9 cellular contexts compared by ENCODE assay signal in the genomic region with DNA sequence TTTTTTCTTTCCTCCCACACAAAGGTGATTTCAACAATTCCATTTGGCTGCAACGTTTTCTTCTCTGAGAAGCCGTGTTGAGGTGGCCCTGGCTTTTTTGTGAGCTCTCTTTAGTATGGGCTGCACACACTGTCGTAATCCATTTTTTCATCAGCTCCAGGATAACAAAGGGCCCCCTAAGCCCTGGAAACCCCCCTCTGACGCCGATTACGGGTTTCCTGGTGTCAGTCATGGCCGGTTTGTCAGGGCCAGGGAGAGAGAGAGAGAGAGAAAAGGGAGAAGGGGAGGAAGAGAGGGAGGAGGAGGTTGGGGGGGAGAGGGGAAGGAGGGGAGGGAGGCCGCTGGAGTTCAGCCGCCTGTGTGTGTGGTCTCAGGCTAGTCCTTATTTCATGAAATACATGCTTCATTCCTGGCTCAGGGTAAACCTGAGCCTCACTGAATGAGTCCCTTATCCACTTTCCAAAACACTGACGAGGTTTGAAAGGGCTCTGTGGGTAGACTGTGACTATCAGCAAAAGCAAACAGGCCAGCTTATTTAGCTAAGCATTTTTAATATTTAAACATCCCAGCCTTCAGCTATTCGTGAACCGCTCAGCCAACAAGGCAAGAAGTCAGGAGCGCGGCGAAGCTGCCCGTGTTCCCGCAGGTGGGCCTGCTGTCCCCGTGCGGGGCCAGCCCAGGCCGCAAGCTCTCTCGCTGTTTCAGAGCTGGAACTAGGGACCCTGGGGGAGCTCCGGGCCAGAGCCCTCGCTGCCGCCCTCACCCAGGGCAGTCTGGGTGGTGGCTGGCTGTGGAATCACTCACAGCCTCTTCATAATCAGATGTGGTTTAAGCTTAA.
DNase-seq lines count a peak whose midpoint lies in the region; ATAC-seq, FAIRE-seq and TF ChIP-seq lines count a peak whose summit lies in the region.
"Had no signal": no experiment of that assay in that cellular context is flagged by ENCODE, and none has a peak within 500 bp of the region (broad histone marks: within the 10 kb centered on the region; RNA-seq: fewer than 3 reads in every experiment).

No MANE protein-coding gene starts in this region.

- H3K36me3 ChIP-seq in SK-N-MC (ENCODE audit: insufficient read depth, low read length), result no peaks in the 10 kb centered on the region

- H3K4me1 Mint-ChIP-seq in stimulated activated naive CD8-positive, alpha-beta T cell treated with anti-CD3 and anti-CD28 coated beads, Interleukin-15, Interleukin-2, amounts not matched to agents 100 ng/mL and 50 ng/mL, for 24 hours (ENCODE audit: low read depth), result peaks cover 17% of the 10 kb centered on the region

- no peak overlapping the region for H3K4me3 Mint-ChIP-seq in stimulated activated naive CD8-positive, alpha-beta T cell treated with anti-CD3 and anti-CD28 coated beads, Interleukin-15, Interleukin-2, amounts not matched to agents 100 ng/mL and 50 ng/mL, for 24 hours

- no peaks in the 10 kb centered on the region for H3K9me3 Mint-ChIP-seq in stimulated activated naive CD8-positive, alpha-beta T cell treated with anti-CD3 and anti-CD28 coated beads, Interleukin-15, Interleukin-2, amounts not matched to agents 100 ng/mL and 50 ng/mL, for 24 hours

- peak overlapping the region; percentile 89 for H3K27ac Mint-ChIP-seq in stimulated activated naive CD8-positive, alpha-beta T cell treated with anti-CD3 and anti-CD28 coated beads, Interleukin-15, Interleukin-2, amounts not matched to agents 100 ng/mL and 50 ng/mL, for 24 hours

- no peaks in the 10 kb centered on the region for H3K9me3 ChIP-seq in SK-N-MC (ENCODE audit: low read depth, low read length)

- TF ChIP-seq POLR2A in GM12892 (IDR thresholded peaks at IDR 0.05; ENCODE audit: low read depth, low read length), result no peak

- H3K27me3 Mint-ChIP-seq in stimulated activated naive CD8-positive, alpha-beta T cell treated with anti-CD3 and anti-CD28 coated beads, Interleukin-15, Interleukin-2, amounts not matched to agents 100 ng/mL and 50 ng/mL, for 24 hours, result peaks cover 5% of the 10 kb centered on the region

- peak overlapping the region; percentile 4 for H3K9ac ChIP-seq in SK-N-MC (ENCODE audit: insufficient read length)

- DNase-seq in SK-N-MC (ENCODE audit: low read depth, low spot score) (no peak), dermis microvascular lymphatic vessel endothelial cell (ENCODE audit: low read depth in 2 of 2) (peak; percentile 52 to 62), lung microvascular endothelial cell (ENCODE audit: low read depth in 2 of 2) (peak; percentile 29 to 73), GM12892 (ENCODE audit: insufficient read length) (no peak), GM20000 (ENCODE audit: low spot score) (no peak), T1000 (lab: John Stamatoyannopoulos, UW) (no peak)

- H3K36me3 Mint-ChIP-seq in stimulated activated naive CD8-positive, alpha-beta T cell treated with anti-CD3 and anti-CD28 coated beads, Interleukin-15, Interleukin-2, amounts not matched to agents 100 ng/mL and 50 ng/mL, for 24 hours (ENCODE audit: low read depth), result no peaks in the 10 kb centered on the region

- peak overlapping the region; percentile 35; the same call in 1 of the 2 replicates for H3K27ac ChIP-seq in SK-N-MC

- FAIRE-seq in GM12892 (lab: Jason Lieb, UNC), result no peak
- FAIRE-seq: TTC549 had no signal

- no peak for TF ChIP-seq CTCF in GM20000 (IDR thresholded peaks at IDR 0.05; ENCODE audit: extremely low read depth, missing control alignments)

- H3K4me3 ChIP-seq in SK-N-MC, result no peak overlapping the region

- no peak for ATAC-seq in HG02884 (IDR thresholded peaks at IDR 0.05; ENCODE audit: unreplicated experiment)

Comparison
In these comparisons a context has a peak if more than half of its experiments do, and no peak if none do; other contexts are left out.
1. DNase-seq: peak in dermis microvascular lymphatic vessel endothelial cell (2 of 2) and lung microvascular endothelial cell (2 of 2); none in SK-N-MC (single experiment), GM12892 (single experiment), GM20000 (single experiment) and T1000 (single experiment).